In genomic region chr9:18825775-18826174, GRCh38 we compare ENCODE assay signal across 19 cellular contexts.
DNase-seq lines count a peak whose midpoint lies in the region; ATAC-seq and TF ChIP-seq lines count a peak whose summit lies in the region.
"Had no signal": no experiment of that assay in that cellular context is flagged by ENCODE, and none has a peak within 500 bp of the region (broad histone marks: within the 10 kb centered on the region; RNA-seq: fewer than 3 reads in every experiment).

No MANE protein-coding gene starts in this region.

- H4K91ac ChIP-seq in IMR-90 (ENCODE audit: insufficient read depth, low read depth, low read length), result no peak overlapping the region

- peak overlapping the region; percentile 55; the same call in 1 of the 2 replicates for H3K18ac ChIP-seq in IMR-90 (ENCODE audit: low read depth, low read length)

- H3K4me1 Mint-ChIP-seq in activated naive CD4-positive, alpha-beta T cell treated with anti-CD3 and anti-CD28 coated beads, Interleukin-2, amount 50 U/mL, for 24 hours, result peaks cover 17% of the 10 kb centered on the region
- peaks cover 12% of the 10 kb centered on the region for H3K4me1 Mint-ChIP-seq in osteocyte (ENCODE audit: unreplicated experiment)

- H3K4me3 Mint-ChIP-seq in activated naive CD4-positive, alpha-beta T cell treated with anti-CD3 and anti-CD28 coated beads, Interleukin-2, amount 50 U/mL, for 24 hours, result no peak overlapping the region
- H3K4me3 Mint-ChIP-seq in osteocyte (ENCODE audit: unreplicated experiment), result no peak overlapping the region
- H3K4me3 Mint-ChIP-seq: brain had no signal

- H2BK15ac ChIP-seq in IMR-90 (ENCODE audit: low read depth, low read length), result no peak overlapping the region

- H4K20me1 ChIP-seq in IMR-90 (ENCODE audit: insufficient read depth, low read length), result no peaks in the 10 kb centered on the region

- H3K14ac ChIP-seq in IMR-90 (replicated peaks; ENCODE audit: low read depth, low read length), result no peak overlapping the region

- H3K27me3 ChIP-seq in IMR-90 (ENCODE audit: control insufficient read depth, insufficient read depth, low read length), result no peaks in the 10 kb centered on the region
- H3K27me3 ChIP-seq: colonic mucosa, tibial artery had no signal

- H3K23ac ChIP-seq in IMR-90 (ENCODE audit: low read depth, low read length), result no peak overlapping the region

- intact Hi-C loops in IMR-90 (cut with micrococcal nuclease), result loop anchor here (10.0 kb wide), 2 partner anchors 191 to 571 kb away; no protein-coding TSS in a partner anchor

- no peaks in the 10 kb centered on the region for H3K36me3 ChIP-seq in IMR-90 (ENCODE audit: control insufficient read depth, insufficient read depth, low read length)
- H3K36me3 ChIP-seq: colonic mucosa, HAP-1, tibial artery had no signal

- no CpG with 5 or more reads among the region's 1 CpG for WGBS in IMR-90 (ENCODE audit: extremely low coverage in 2 of 2, insufficient read length in 1 of 2), 2 experiments

- dilution Hi-C loops in IMR-90 (cut with HindIII; ENCODE audit: low sequenced_read_pairs, unreplicated experiment), result no loop called here

- H2AK9ac ChIP-seq in IMR-90 (replicated peaks; ENCODE audit: low read depth, low read length, poor library complexity), result no peak overlapping the region

- BruUV-seq in IMR-90 (replicated peaks; lab: Mats Ljungman, UMichigan), result no TSS peak

- ATAC-seq in IMR-90 (ENCODE audit: low read depth), result peak; percentile 41
- no peak for ATAC-seq in activated naive CD4-positive, alpha-beta T cell treated with anti-CD3 and anti-CD28 coated beads, Interleukin-2, amount 50 U/mL, for 72 hours

- H2BK120ac ChIP-seq in IMR-90 (ENCODE audit: low read depth, low read length), result no peak overlapping the region

- H3K4me3 ChIP-seq in IMR-90 (ENCODE audit: insufficient read depth, low read depth, low read length), result no peak overlapping the region
- H3K4me3 ChIP-seq: colonic mucosa, HAP-1, skin epidermis, tibial artery had no signal

- no peak overlapping the region for H2AFZ ChIP-seq in IMR-90 (replicated peaks; ENCODE audit: low read length, poor library complexity)

- DNase-seq in activated naive CD4-positive, alpha-beta T cell (lab: John Stamatoyannopoulos, UW), result no peak
- DNase-seq in IMR-90 (peak; percentile 19), osteocyte (ENCODE audit: extremely low spot score, unreplicated experiment) (no peak), SHP77 (lab: John Stamatoyannopoulos, UW) (no peak), NCI-H2081 (lab: John Stamatoyannopoulos, UW) (no peak)
- DNase-seq in activated naive CD4-positive, alpha-beta T cell treated with anti-CD3 and anti-CD28 coated beads, Interleukin-2, amount 50 U/mL, for 72 hours (ENCODE audit: low spot score in 2 of 2), result no peak
- DNase-seq: activated T-cell treated with anti-CD3 and anti-CD28 coated beads for 4 hours; colonic mucosa; EL; head of caudate nucleus; Karpas-422; NCI-H1048; NCI-H2081 treated with DMSO at 0.1 percent for 48 hours; stimulated activated CD4-positive, alpha-beta T cell treated with anti-CD3 and anti-CD28 coated beads, Interleukin-2, amount 100 ng/mL, for 24 hours; tibial artery had no signal

- H3K56ac ChIP-seq in IMR-90 (ENCODE audit: extremely low read depth, insufficient read depth, low read length), result no peak overlapping the region

- no peak for TF ChIP-seq RAD21 in IMR-90 (IDR thresholded peaks at IDR 0.05; ENCODE audit: low read length)

- no peak overlapping the region for H4K8ac ChIP-seq in IMR-90 (ENCODE audit: low read depth in 2 of 2, low read length in 2 of 2)

- H3K4me1 ChIP-seq in IMR-90 (ENCODE audit: control insufficient read depth, insufficient read depth, low read length), result peaks cover 5% of the 10 kb centered on the region
- H3K4me1 ChIP-seq: HAP-1 had no signal

- no peaks in the 10 kb centered on the region for H3K9me3 Mint-ChIP-seq in activated naive CD4-positive, alpha-beta T cell treated with anti-CD3 and anti-CD28 coated beads, Interleukin-2, amount 50 U/mL, for 24 hours
- H3K9me3 Mint-ChIP-seq in activated naive CD4-positive, alpha-beta T cell treated with anti-CD3 and anti-CD28 coated beads, Interleukin-2, amount 50 U/mL, for 72 hours, result no peaks in the 10 kb centered on the region
- H3K9me3 Mint-ChIP-seq in osteocyte (ENCODE audit: unreplicated experiment), result no peaks in the 10 kb centered on the region

- TF ChIP-seq CTCF in IMR-90 (conservative IDR thresholded peaks at IDR 0.05; ENCODE audit: low read depth, low read length) (no peak), osteocyte (IDR thresholded peaks at IDR 0.05) (no peak)

- no peak overlapping the region for H2AK5ac ChIP-seq in IMR-90 (ENCODE audit: low read depth, low read length)

- POLR2A ChIA-PET in IMR-90 (lab: Charles Lee; ENCODE audit: unreplicated experiment), result no interaction called here

- CTCF ChIA-PET in IMR-90 (lab: Yijun Ruan, JAX), result interaction anchor here (1.5 kb wide), 1 partner anchor 383 kb away, joined by 4 read pairs; no protein-coding TSS in a partner anchor

- H3K9me3 ChIP-seq in IMR-90 (ENCODE audit: control insufficient read depth, insufficient read depth, low read length), result no peaks in the 10 kb centered on the region
- H3K9me3 ChIP-seq: colonic mucosa, HAP-1, tibial artery had no signal

- no peaks in the 10 kb centered on the region for H3K27me3 Mint-ChIP-seq in activated naive CD4-positive, alpha-beta T cell treated with anti-CD3 and anti-CD28 coated beads, Interleukin-2, amount 50 U/mL, for 24 hours
- H3K27me3 Mint-ChIP-seq in osteocyte (ENCODE audit: unreplicated experiment), result no peaks in the 10 kb centered on the region

- 0 out of 2 replicates have a peak overlapping the region, but pooled peaks have one; percentile 25 for H3K4me2 ChIP-seq in IMR-90 (ENCODE audit: low read depth, low read length)

- peak overlapping the region; percentile 49; the same call in 1 of the 2 replicates for H4K5ac ChIP-seq in IMR-90 (ENCODE audit: low read depth, low read length)

- no peak overlapping the region; the same call in 1 of the 2 replicates for H3K27ac ChIP-seq in IMR-90 (ENCODE audit: insufficient read depth, low read length)
- H3K27ac ChIP-seq: colonic mucosa, skin epidermis, tibial artery had no signal

- peak overlapping the region; percentile 73 for H3K27ac Mint-ChIP-seq in activated naive CD4-positive, alpha-beta T cell treated with anti-CD3 and anti-CD28 coated beads, Interleukin-2, amount 50 U/mL, for 24 hours
- H3K27ac Mint-ChIP-seq in activated naive CD4-positive, alpha-beta T cell treated with anti-CD3 and anti-CD28 coated beads, Interleukin-2, amount 50 U/mL, for 72 hours, result peak overlapping the region; percentile 7 to 77
- peak overlapping the region; percentile 0 for H3K27ac Mint-ChIP-seq in osteocyte (ENCODE audit: unreplicated experiment)

- H2BK5ac ChIP-seq in IMR-90 (ENCODE audit: low read depth, low read length, poor library complexity, severe bottlenecking), result no peak overlapping the region

- in situ Hi-C loops in IMR-90 (cut with MboI; ENCODE audit: low sequenced_read_pairs), result no loop called here

- no peaks in the 10 kb centered on the region for H3K79me1 ChIP-seq in IMR-90 (ENCODE audit: low read depth in 1 of 2, low read length in 2 of 2)

- no peak for TF ChIP-seq POLR2A in IMR-90 (IDR thresholded peaks at IDR 0.05; ENCODE audit: low read depth, low read length)

- H3K9ac ChIP-seq in IMR-90 (ENCODE audit: low read depth, low read length), result no peak overlapping the region

- H3K9me1 ChIP-seq in IMR-90 (ENCODE audit: insufficient read depth, low read length), result 0 out of 2 replicates have a peak, but pooled peaks cover 3% of the 10 kb centered on the region

- no peak overlapping the region; the same call in 1 of the 2 replicates for H2BK20ac ChIP-seq in IMR-90 (ENCODE audit: low read depth, low read length)

- no peak overlapping the region for H3K4ac ChIP-seq in IMR-90 (ENCODE audit: low read depth, low read length)

- no peaks in the 10 kb centered on the region for H3K36me3 Mint-ChIP-seq in activated naive CD4-positive, alpha-beta T cell treated with anti-CD3 and anti-CD28 coated beads, Interleukin-2, amount 50 U/mL, for 24 hours
- no peaks in the 10 kb centered on the region for H3K36me3 Mint-ChIP-seq in activated naive CD4-positive, alpha-beta T cell treated with anti-CD3 and anti-CD28 coated beads, Interleukin-2, amount 50 U/mL, for 72 hours
- H3K36me3 Mint-ChIP-seq in osteocyte (ENCODE audit: unreplicated experiment), result no peaks in the 10 kb centered on the region
- H3K36me3 Mint-ChIP-seq: brain had no signal

TF ChIP-seq in IMR-90, 13 proteins besides CTCF, POLR2A, EP300 and RAD21 (continues in another document):
- TF ChIP-seq BHLHE40 (IDR thresholded peaks at IDR 0.05; ENCODE audit: low read depth, low read length) (no peak), SMC3 (IDR thresholded peaks at IDR 0.05; ENCODE audit: low read depth, low read length) (no peak), ELK1 (IDR thresholded peaks at IDR 0.05; ENCODE audit: borderline replicate concordance, low read depth, low read length) (no peak), RFX5 (IDR thresholded peaks at IDR 0.05; ENCODE audit: low read depth, low read length) (no peak), MXI1 (IDR thresholded peaks at IDR 0.05; ENCODE audit: borderline replicate concordance, low read depth, low read length) (no peak), CHD1 (IDR thresholded peaks at IDR 0.05; ENCODE audit: low read depth, low read length) (no peak), CEBPB (IDR thresholded peaks at IDR 0.05; ENCODE audit: low read depth, low read length) (no peak), RCOR1 (IDR thresholded peaks at IDR 0.05; ENCODE audit: insufficient replicate concordance, low read length) (no peak), MAZ (IDR thresholded peaks at IDR 0.05; ENCODE audit: borderline replicate concordance, low read depth, low read length) (no peak), FOS (IDR thresholded peaks at IDR 0.05; ENCODE audit: low read depth, low read length) (no peak), USF2 (IDR thresholded peaks at IDR 0.05; ENCODE audit: low read depth, low read length) (no peak), MAFK (IDR thresholded peaks at IDR 0.05; ENCODE audit: low read depth, low read length) (no peak)

Comparison
In these comparisons a context has a peak if more than half of its experiments do, and no peak if none do; other contexts are left out.
1. H3K27ac Mint-ChIP-seq: peak in every context shown above with its lines; median percentile 73 in activated naive CD4-positive, alpha-beta T cell treated with anti-CD3 and anti-CD28 coated beads, Interleukin-2, amount 50 U/mL, for 24 hours; 42 in activated naive CD4-positive, alpha-beta T cell treated with anti-CD3 and anti-CD28 coated beads, Interleukin-2, amount 50 U/mL, for 72 hours; 0 in osteocyte.